Comparison of ENCODE assay signal across 24 cellular contexts in the genomic region with DNA sequence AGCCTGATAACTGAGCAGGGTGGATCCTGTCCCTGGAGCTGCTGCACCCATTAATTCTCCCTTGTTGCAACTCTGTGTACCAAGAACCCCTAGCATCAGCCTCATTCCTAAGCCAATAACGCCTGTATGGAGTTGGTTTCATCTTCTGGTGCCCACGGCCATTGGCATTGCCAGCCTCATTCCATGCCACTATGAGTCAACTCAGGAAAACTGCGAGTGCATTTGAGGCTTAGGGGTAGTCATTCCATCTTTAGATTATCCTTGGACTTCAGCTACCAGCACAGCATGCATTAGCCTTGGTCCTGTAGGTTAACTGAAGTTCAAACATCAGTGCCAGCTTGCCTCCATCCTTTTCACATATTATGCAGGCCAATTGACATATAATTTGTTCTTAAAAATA. TPM values are rescaled to one million over a fixed set of nuclear protein-coding genes. Genes with fewer than 3 reads are reported as not detected.
DNase-seq lines count a peak whose midpoint lies in the region; ATAC-seq and TF ChIP-seq lines count a peak whose summit lies in the region.
"Had no signal": no experiment of that assay in that cellular context is flagged by ENCODE, and none has a peak within 500 bp of the region (broad histone marks: within the 10 kb centered on the region; RNA-seq: fewer than 3 reads in every experiment).

No MANE protein-coding gene starts in this region.

- no peaks in the 10 kb centered on the region for H3K36me3 Mint-ChIP-seq in brain
- H3K36me3 Mint-ChIP-seq: CD4-positive, CD25-positive, alpha-beta regulatory T cell had no signal

- H3K4me2 ChIP-seq in osteoblast (ENCODE audit: insufficient read depth, low read length): no peak overlapping the region

- H3K27me3 ChIP-seq in right atrium auricular region: no peaks in the 10 kb centered on the region
- peaks cover 6% of the 10 kb centered on the region for H3K27me3 ChIP-seq in osteoblast (ENCODE audit: insufficient read depth, low read length)

- intact Hi-C loops in Right ventricle myocardium superior (cut with DNase I): no loop called here

- H3K9me3 ChIP-seq in right atrium auricular region (no peaks in the 10 kb centered on the region), osteoblast (ENCODE audit: low read depth, low read length) (no peaks in the 10 kb centered on the region)
- H3K9me3 ChIP-seq: A549, SJSA1 had no signal

- TF ChIP-seq CTCF in right atrium auricular region (IDR thresholded peaks at IDR 0.05) (no peak), brain (conservative IDR thresholded peaks at IDR 0.05) (no peak), osteoblast (IDR thresholded peaks at IDR 0.05; ENCODE audit: extremely low read depth, low read depth, low read length) (no peak)

- H2AFZ ChIP-seq in osteoblast (ENCODE audit: low read length): no peak overlapping the region

- no peak for DNase-seq in right atrium auricular region (ENCODE audit: low spot score)
- DNase-seq in Right ventricle myocardium superior: no peak
- DNase-seq in osteoblast (ENCODE audit: insufficient read length, low spot score, missing footprints): peak; percentile 77
- DNase-seq in NCI-H146 treated with DMSO at 0.1 percent for 48 hours (lab: John Stamatoyannopoulos, UW; ENCODE audit: unreplicated experiment): no peak
- DNase-seq in AG08395 (ENCODE audit: low spot score): no peak
- DNase-seq: CD4-positive, CD25-positive, alpha-beta regulatory T cell; COR-L47; DMS79; H9; HFFc6; KBM-7; NCI-H1092 treated with DMSO at 0.1 percent for 48 hours; NCI-H146; NCI-H2029 treated with DMSO at 0.1 percent for 48 hours; NCI-H2171; NCI-H345; NCI-H524; NCI-H774; NK-92 treated with Interleukin-12 subunit alpha and Interleukin-12 subunit beta, amount 100 ng/mL, for 24 hours had no signal

- H3K4me3 Mint-ChIP-seq in brain: no peak overlapping the region
- H3K4me3 Mint-ChIP-seq: CD4-positive, CD25-positive, alpha-beta regulatory T cell; H9 had no signal

- H3K36me3 ChIP-seq in right atrium auricular region (no peaks in the 10 kb centered on the region), osteoblast (ENCODE audit: insufficient read depth, low read length) (no peaks in the 10 kb centered on the region)
- H3K36me3 ChIP-seq: SJSA1 had no signal

- H3K4me3 ChIP-seq in right atrium auricular region (no peak overlapping the region), osteoblast (ENCODE audit: insufficient read depth, low read length) (no peak overlapping the region)
- H3K4me3 ChIP-seq: SJSA1 had no signal

- H3K9me3 Mint-ChIP-seq in brain: peaks cover 0 to 3% (median 0%) of the 10 kb centered on the region in 5 experiments
- H3K9me3 Mint-ChIP-seq: CD4-positive, CD25-positive, alpha-beta regulatory T cell; H9; HFFc6 had no signal

- peaks cover 16% of the 10 kb centered on the region for H3K4me1 Mint-ChIP-seq in brain

- no peaks in the 10 kb centered on the region for H3K79me2 ChIP-seq in osteoblast (ENCODE audit: insufficient read depth, low read length)

- H3K4me1 ChIP-seq in right atrium auricular region (peaks cover 0 to 19% of the 10 kb centered on the region in 2 donors), osteoblast (ENCODE audit: insufficient read depth, low read length) (peaks cover 25% of the 10 kb centered on the region)

- H3K27me3 Mint-ChIP-seq in brain: peaks cover 87% of the 10 kb centered on the region

- peak overlapping the region in 3 of 5 experiments; percentile 19 to 84 (median 51) for H3K27ac Mint-ChIP-seq in brain
- H3K27ac Mint-ChIP-seq: CD4-positive, CD25-positive, alpha-beta regulatory T cell; HFFc6 had no signal

- H3K27ac ChIP-seq in right atrium auricular region (peak overlapping the region; percentile 84 to 96), osteoblast (ENCODE audit: low read depth, low read length) (no peak overlapping the region)
- H3K27ac ChIP-seq: SJSA1 had no signal

- ATAC-seq in Right ventricle myocardium superior (ENCODE audit: poor library complexity): no peak
- no peak for ATAC-seq in activated CD4-positive, CD25-positive, alpha-beta regulatory T cell treated with anti-CD3 and anti-CD28 coated beads, Interleukin-2, amount 50 U/mL, for 24 hours

- no peaks in the 10 kb centered on the region for H4K20me1 ChIP-seq in osteoblast (ENCODE audit: insufficient read depth, low read length)

RNA-seq across cellular contexts. Expression of gene TRIM54, which starts 1.4 kb away (rescaled TPM):
- total RNA-seq in right atrium auricular region (100 to 1,000 TPM in 1 of 2 donors, 10 to 100 TPM in 1; 97.2 to 136 TPM), Right ventricle myocardium superior (301 TPM), osteoblast (not detected in 2 replicates)
- 0.25 TPM for polyA plus RNA-seq in brain (ENCODE audit: insufficient read depth, low read depth, low replicate concordance)
- total RNA-seq: CD4-positive, CD25-positive, alpha-beta regulatory T cell; HFFc6; SJSA1 had no signal
- polyA plus RNA-seq: BJ had no signal

RNA-seq across cellular contexts. Expression of gene DNAJC5G, which starts 5.6 kb away (rescaled TPM):
- total RNA-seq in right atrium auricular region: under 1 TPM; 0.59 to 0.94 TPM
- 2.3 TPM for total RNA-seq in Right ventricle myocardium superior
- polyA plus RNA-seq in brain (ENCODE audit: insufficient read depth, low read depth, low replicate concordance): not detected
- total RNA-seq in osteoblast: not detected in 2 replicates
- total RNA-seq: CD4-positive, CD25-positive, alpha-beta regulatory T cell; HFFc6; SJSA1 had no signal
- polyA plus RNA-seq: A549; BJ; CD4-positive, CD25-positive, alpha-beta regulatory T cell had no signal

RNA-seq across cellular contexts. Expression of gene SLC30A3, which starts 18.0 kb away (rescaled TPM):
- total RNA-seq in right atrium auricular region: 1 to 10 TPM; 5.7 to 9.4 TPM
- 10.4 TPM for total RNA-seq in Right ventricle myocardium superior
- polyA plus RNA-seq in brain (ENCODE audit: insufficient read depth, low read depth, low replicate concordance): 7.4 TPM
- under 0.01 and 0.88 TPM in 2 replicates for total RNA-seq in osteoblast
- total RNA-seq: HFFc6, SJSA1 had no signal

RNA-seq across cellular contexts. Expression of gene UCN, which starts 27.4 kb away (rescaled TPM):
- total RNA-seq in right atrium auricular region (1 to 10 TPM in 1 of 2 donors, under 1 TPM in 1; 0.74 to 2.6 TPM), Right ventricle myocardium superior (0.59 TPM), osteoblast (0.36 and 1.2 TPM in 2 replicates)
- polyA plus RNA-seq in brain (ENCODE audit: insufficient read depth, low read depth, low replicate concordance): 0.93 TPM

RNA-seq across cellular contexts. Expression of gene MPV17, which starts 42.1 kb away (rescaled TPM):
- total RNA-seq in right atrium auricular region: 10 to 100 TPM; 73.9 to 74.3 TPM
- total RNA-seq in Right ventricle myocardium superior: 37.2 TPM
- polyA plus RNA-seq in brain (ENCODE audit: insufficient read depth, low read depth, low replicate concordance): 92.8 TPM
- total RNA-seq in osteoblast: 98.8 and 112 TPM in 2 replicates

Comparison
In these comparisons a context has a peak if more than half of its experiments do, and no peak if none do; other contexts are left out.
1. RNA of gene TRIM54, which starts 1.4 kb away (total RNA-seq): 301 TPM in Right ventricle myocardium superior (single experiment) and 97.2 to 136 TPM in right atrium auricular region; not detected in osteoblast; every median in the first group is over 10 times any median in the second.